Comparison of ENCODE assay signal across 10 cellular contexts in the genomic region with DNA sequence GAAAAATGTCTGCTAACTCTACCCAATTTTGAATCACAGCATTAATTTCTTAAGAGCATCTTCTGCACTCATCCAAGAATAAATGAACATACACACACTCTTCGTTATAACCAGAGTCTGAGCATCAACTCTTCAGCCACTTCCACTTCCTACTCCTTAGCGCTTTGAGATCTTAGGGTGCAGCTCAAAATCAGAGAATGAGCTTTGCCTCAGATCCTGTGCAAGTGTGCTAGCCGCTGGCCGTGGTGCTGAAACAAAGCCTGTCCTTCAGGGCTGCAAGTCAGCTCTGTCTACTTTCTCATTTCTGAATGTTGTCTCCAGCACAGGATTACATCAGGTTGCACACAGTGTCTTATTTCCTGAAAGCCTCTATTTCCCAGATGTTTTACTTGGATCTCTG.
DNase-seq lines count a peak whose midpoint lies in the region; ATAC-seq and TF ChIP-seq lines count a peak whose summit lies in the region.
"Had no signal": no experiment of that assay in that cellular context is flagged by ENCODE, and none has a peak within 500 bp of the region (broad histone marks: within the 10 kb centered on the region; RNA-seq: fewer than 3 reads in every experiment).

No MANE protein-coding gene starts in this region.

- H3K9me3 ChIP-seq in GM23248 (ENCODE audit: low read depth) (no peaks in the 10 kb centered on the region), neural progenitor cell (ENCODE audit: low read depth) (no peaks in the 10 kb centered on the region)
- H3K9me3 ChIP-seq: pancreas had no signal

- TF ChIP-seq CTCF in NB4 (IDR thresholded peaks at IDR 0.05; ENCODE audit: low read depth, low read length) (no peak), cardiac fibroblast (IDR thresholded peaks at IDR 0.05; ENCODE audit: low read depth, low read length) (no peak), neural progenitor cell (IDR thresholded peaks at IDR 0.05) (no peak)

- H3K4me1 ChIP-seq in GM23248 (ENCODE audit: insufficient read depth) (no peaks in the 10 kb centered on the region), neural progenitor cell (no peaks in the 10 kb centered on the region)
- H3K4me1 ChIP-seq: pancreas had no signal

- H3K9ac ChIP-seq in GM23248, result no peak overlapping the region
- H3K9ac ChIP-seq in neural progenitor cell, result no peak overlapping the region

- peak; percentile 43 for DNase-seq in GM23248
- DNase-seq in NB4 (ENCODE audit: low read depth), result peak; percentile 56
- DNase-seq in cardiac fibroblast (ENCODE audit: low read depth in 2 of 2), result peak; percentile 12 to 32
- DNase-seq in neural progenitor cell (ENCODE audit: low spot score), result peak; percentile 87
- DNase-seq in NCI-H2227 treated with DMSO at 0.1 percent for 48 hours (lab: John Stamatoyannopoulos, UW), result no peak
- DNase-seq in SKM-1 (lab: John Stamatoyannopoulos, UW; ENCODE audit: unreplicated experiment), result no peak
- DNase-seq: cerebellar nuclear complex had no signal

- H3K4me3 ChIP-seq in GM23248 (no peak overlapping the region), NB4 (ENCODE audit: low read depth, low read length) (no peak overlapping the region), cardiac fibroblast (replicated peaks in 1 of 2; ENCODE audit: low read depth in 2 of 2, low read length in 2 of 2) (no peak overlapping the region), neural progenitor cell (no peak overlapping the region)
- H3K4me3 ChIP-seq: pancreas, PC-9 had no signal

- no peaks in the 10 kb centered on the region for H3K9me2 ChIP-seq in GM23248 (ENCODE audit: insufficient read depth)

- no peak for ATAC-seq in GM21423 (IDR thresholded peaks at IDR 0.05; ENCODE audit: unreplicated experiment)

- no peak overlapping the region for H3K27ac Mint-ChIP-seq in neural progenitor cell

- H3K4me3 Mint-ChIP-seq in neural progenitor cell, result peak overlapping the region; percentile 5

- H3K4me1 Mint-ChIP-seq in neural progenitor cell, result no peaks in the 10 kb centered on the region

- WGBS in GM23248 (ENCODE audit: low coverage in 1 of 2, low lambda C conversion rate in 2 of 2, missing lambda C conversion rate in 2 of 2), 2 experiments, result 1 to 2% methylated on average over 4 of the region's 4 CpGs

- H3K27me3 ChIP-seq in GM23248 (replicated peaks; ENCODE audit: insufficient read depth), result no peaks in the 10 kb centered on the region
- H3K27me3 ChIP-seq in neural progenitor cell, result no peaks in the 10 kb centered on the region
- H3K27me3 ChIP-seq: pancreas had no signal

- H2AFZ ChIP-seq in GM23248, result no peak overlapping the region
- no peak overlapping the region for H2AFZ ChIP-seq in neural progenitor cell (replicated peaks)
- H2AFZ ChIP-seq: PC-9 had no signal

- peaks cover 10% of the 10 kb centered on the region for H3K27me3 Mint-ChIP-seq in neural progenitor cell (ENCODE audit: insufficient read depth, low read depth)

- TF ChIP-seq POLR2A in NB4 (IDR thresholded peaks at IDR 0.05; ENCODE audit: extremely low read depth, insufficient read length), result no peak

- H4K20me1 ChIP-seq in GM23248 (ENCODE audit: insufficient read depth) (no peaks in the 10 kb centered on the region), neural progenitor cell (ENCODE audit: low read depth) (no peaks in the 10 kb centered on the region)

- H3F3A ChIP-seq in GM23248 (ENCODE audit: insufficient read depth) (no peaks in the 10 kb centered on the region), neural progenitor cell (ENCODE audit: low read depth) (no peaks in the 10 kb centered on the region)

- H3K9me3 Mint-ChIP-seq in neural progenitor cell, result peaks cover 13% of the 10 kb centered on the region

- in situ Hi-C loops in GM23248 (cut with MboI), result no loop called here

- H3K79me2 ChIP-seq in GM23248 (ENCODE audit: insufficient read depth) (no peaks in the 10 kb centered on the region), neural progenitor cell (ENCODE audit: low read depth) (no peaks in the 10 kb centered on the region)

- H3K36me3 ChIP-seq in GM23248 (ENCODE audit: low read depth) (no peaks in the 10 kb centered on the region), neural progenitor cell (no peaks in the 10 kb centered on the region)
- H3K36me3 ChIP-seq: pancreas had no signal

- H3K36me3 Mint-ChIP-seq in neural progenitor cell, result no peaks in the 10 kb centered on the region

- H3K27ac ChIP-seq in GM23248, result no peak overlapping the region
- no peak overlapping the region for H3K27ac ChIP-seq in neural progenitor cell
- H3K27ac ChIP-seq: pancreas, PC-9 had no signal

- H3K4me2 ChIP-seq in GM23248 (ENCODE audit: unreplicated experiment) (no peak overlapping the region), neural progenitor cell (no peak overlapping the region)
- H3K4me2 ChIP-seq: PC-9 had no signal

Comparison
In these comparisons a context has a peak if more than half of its experiments do, and no peak if none do; other contexts are left out.
1. DNase-seq: peak in GM23248 (single experiment), NB4 (single experiment), cardiac fibroblast (2 of 2) and neural progenitor cell (single experiment); none in NCI-H2227 treated with DMSO at 0.1 percent for 48 hours (single experiment) and SKM-1 (single experiment).